Comparison of ENCODE assay signal across 19 cellular contexts in genomic region chr10:70768026-70768425, GRCh38. TPM values are rescaled to one million over a fixed set of nuclear protein-coding genes. Genes with fewer than 3 reads are reported as not detected.
"Had no signal": no experiment of that assay in that cellular context is flagged by ENCODE, and none has a peak within 500 bp of the region (broad histone marks: within the 10 kb centered on the region; RNA-seq: fewer than 3 reads in every experiment).

No MANE protein-coding gene starts in this region.

RNA-seq across cellular contexts. Expression of gene TBATA, which starts 17.2 kb away (rescaled TPM):
- total RNA-seq: chondrocyte, colonic mucosa, dermis microvascular lymphatic vessel endothelial cell, endodermal cell, esophagus mucosa, esophagus squamous epithelium, gastrocnemius medialis, glomerular endothelial cell, heart right ventricle, kidney, left colon, left lung, left ventricle myocardium superior, lower leg skin, lower lobe of right lung, lung microvascular endothelial cell, mesenteric fat pad, mesothelial cell of epicardium, mucosa of descending colon had no signal
- polyA plus RNA-seq: heart right ventricle had no signal
